Comparison of ENCODE assay signal across 30 cellular contexts in the genomic region with DNA sequence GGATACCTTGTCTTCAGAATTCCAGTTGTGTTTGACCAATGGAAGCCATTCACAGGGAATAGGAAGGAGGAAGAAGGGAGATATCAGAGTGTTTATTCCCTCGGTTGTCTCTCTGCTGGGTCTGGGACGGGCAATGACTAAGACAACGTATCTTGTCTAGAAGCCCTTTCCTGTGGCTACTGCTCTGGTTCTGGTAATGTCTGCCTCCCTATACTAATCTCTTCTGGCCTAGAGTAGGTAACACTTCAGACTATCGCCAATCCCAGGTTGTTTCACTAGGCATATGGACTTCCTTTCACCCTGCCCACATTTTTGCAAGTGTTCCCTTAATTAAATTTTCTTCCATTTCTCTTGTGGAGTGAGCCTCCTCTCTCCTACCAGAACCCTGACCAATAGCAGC.
"Had no signal": no experiment of that assay in that cellular context is flagged by ENCODE, and none has a peak within 500 bp of the region (broad histone marks: within the 10 kb centered on the region; RNA-seq: fewer than 3 reads in every experiment).

No MANE protein-coding gene starts in this region.

- H3K9me3 ChIP-seq: heart left ventricle, lower lobe of right lung, pancreas, prostate gland, sigmoid colon, tibial nerve, upper lobe of left lung had no signal

- H3K27ac ChIP-seq: heart left ventricle, left lung, lower lobe of right lung, pancreas, prostate gland, sigmoid colon, tibial nerve, upper lobe of left lung had no signal

- H3K4me1 Mint-ChIP-seq: immature natural killer cell; stimulated activated memory B cell treated with anti-CD40 and anti-IgM and Interleukin-4, amounts not matched to agents 10 μg/mL and 1 μg/mL and 100 μg/mL, for 72 hours had no signal

- H3K4me1 ChIP-seq: left lung, lower lobe of right lung, pancreas, prostate gland, sigmoid colon, tibial nerve, upper lobe of left lung had no signal

- H3K27me3 Mint-ChIP-seq: stimulated activated memory B cell treated with anti-CD40 and anti-IgM and Interleukin-4, amounts not matched to agents 10 μg/mL and 1 μg/mL and 100 μg/mL, for 72 hours; stimulated activated naive CD8-positive, alpha-beta T cell treated with anti-CD3 and anti-CD28 coated beads, Interleukin-15, amount 100 ng/mL, for 72 hours had no signal

- H3K36me3 Mint-ChIP-seq: immature natural killer cell; stimulated activated memory B cell treated with anti-CD40 and anti-IgM and Interleukin-4, amounts not matched to agents 10 μg/mL and 1 μg/mL and 100 μg/mL, for 72 hours had no signal

- H3K27ac Mint-ChIP-seq: immature natural killer cell; naive thymus-derived CD8-positive, alpha-beta T cell; nephron; stimulated activated memory B cell treated with anti-CD40 and anti-IgM and Interleukin-4, amounts not matched to agents 10 μg/mL and 1 μg/mL and 100 μg/mL, for 72 hours; stimulated activated naive CD8-positive, alpha-beta T cell treated with anti-CD3 and anti-CD28 coated beads, Interleukin-15, amount 100 ng/mL, for 72 hours had no signal

- H3K36me3 ChIP-seq: heart left ventricle, left lung, lower lobe of right lung, pancreas, prostate gland, sigmoid colon, tibial nerve, upper lobe of left lung had no signal

- H3K4me3 Mint-ChIP-seq: immature natural killer cell; naive thymus-derived CD8-positive, alpha-beta T cell; nephron; neural crest cell; stimulated activated memory B cell treated with anti-CD40 and anti-IgM and Interleukin-4, amounts not matched to agents 10 μg/mL and 1 μg/mL and 100 μg/mL, for 72 hours; stimulated activated naive CD8-positive, alpha-beta T cell treated with anti-CD3 and anti-CD28 coated beads, Interleukin-15, amount 100 ng/mL, for 72 hours had no signal

- H3K4me3 ChIP-seq: heart left ventricle, left lung, lower lobe of right lung, pancreas, prostate gland, sigmoid colon, tibial nerve, upper lobe of left lung had no signal

- DNase-seq: heart left ventricle; hypothalamus; immature natural killer cell; kidney; left colon; left lung; lower lobe of right lung; mammary epithelial cell; mesenchymal stem cell; naive thymus-derived CD8-positive, alpha-beta T cell; nucleus accumbens; pancreas; posterior cingulate gyrus; retina; right cardiac atrium; sigmoid colon; small intestine; stimulated activated CD4-positive, alpha-beta T cell treated with anti-CD3 and anti-CD28 coated beads, Interleukin-1b, Interleukin-23, amount 100 ng/mL, for 48 hours; stimulated activated CD4-positive, alpha-beta T cell treated with anti-CD3 and anti-CD28 coated beads, Interleukin-2, amount 100 ng/mL, for 48 hours; stimulated activated CD4-positive, alpha-beta T cell treated with anti-CD3 and anti-CD28 coated beads, Interleukin-4, amount 100 ng/mL, for 4 hours; stimulated activated CD8-positive, alpha-beta memory T cell treated with anti-CD3 and anti-CD28 coated beads, Interleukin-4, amount 100 ng/mL, for 48 hours; stimulated activated naive CD4-positive, alpha-beta T cell treated with Interleukin-2 at 50 U/mL for 16 hours; stimulated activated naive CD8-positive, alpha-beta T cell treated with anti-CD3 and anti-CD28 coated beads, Interleukin-15, amount 100 ng/mL, for 72 hours; substantia nigra; upper lobe of left lung had no signal

- ATAC-seq: heart left ventricle; left colon; left lung; lower lobe of right lung; naive thymus-derived CD8-positive, alpha-beta T cell; pancreas; right cardiac atrium; stimulated activated memory B cell treated with anti-CD40 and anti-IgM and Interleukin-4, amounts not matched to agents 10 μg/mL and 1 μg/mL and 100 μg/mL, for 72 hours; stimulated activated naive CD8-positive, alpha-beta T cell treated with anti-CD3 and anti-CD28 coated beads, Interleukin-15, amount 100 ng/mL, for 72 hours had no signal

- H3K27me3 ChIP-seq: heart left ventricle, left lung, pancreas, sigmoid colon, tibial nerve, upper lobe of left lung had no signal
